In the genomic region with DNA sequence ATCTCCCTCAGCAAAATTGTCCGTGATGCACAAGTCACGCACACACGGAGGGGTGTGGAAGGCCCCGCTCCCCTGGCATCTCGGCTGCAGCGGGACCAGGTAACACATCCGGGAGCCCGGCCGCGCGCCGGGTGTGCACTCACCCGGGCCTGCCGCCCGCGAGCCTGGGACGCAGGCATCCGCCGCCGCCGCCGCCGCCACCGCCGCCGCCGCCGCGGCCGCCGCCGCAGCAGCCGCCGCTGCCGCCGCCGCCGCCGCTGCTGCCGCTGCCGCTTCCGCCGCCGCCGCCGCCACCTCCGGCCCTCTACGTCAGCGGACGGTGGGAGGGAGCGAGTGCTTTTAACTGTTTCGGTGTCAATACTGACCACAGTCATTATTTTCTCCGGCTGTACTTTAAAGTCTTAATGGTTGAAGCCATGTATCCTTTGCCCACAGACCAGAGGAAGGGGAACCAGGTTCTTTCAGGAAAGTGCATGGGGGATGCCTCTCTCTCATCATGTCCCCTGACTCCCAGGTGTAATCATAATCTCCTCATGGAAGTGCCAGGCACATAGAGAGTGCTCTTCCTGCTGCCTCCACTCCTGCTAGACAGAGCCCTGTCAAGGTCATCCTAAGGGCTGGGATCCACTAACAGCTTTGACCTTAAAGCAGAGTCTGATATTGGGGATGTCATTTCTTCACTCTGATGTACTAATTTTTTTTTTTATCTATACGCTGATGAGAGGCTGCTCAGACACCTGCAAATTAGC, we compare ENCODE assay signal across 9 cellular contexts. TPM values are rescaled to one million over a fixed set of nuclear protein-coding genes. Genes with fewer than 3 reads are reported as not detected.
DNase-seq lines count a peak whose midpoint lies in the region; ATAC-seq and TF ChIP-seq lines count a peak whose summit lies in the region.
"Had no signal": no experiment of that assay in that cellular context is flagged by ENCODE, and none has a peak within 500 bp of the region (broad histone marks: within the 10 kb centered on the region; RNA-seq: fewer than 3 reads in every experiment).

No MANE protein-coding gene starts in this region.

- H3K9ac ChIP-seq in OCI-LY1 (ENCODE audit: low read length) (peak overlapping the region; percentile 64; the same call in 1 of the 2 replicates), rectal smooth muscle tissue (ENCODE audit: low read length) (no peak overlapping the region)

- no peaks in the 10 kb centered on the region for H3K9me2 ChIP-seq in OCI-LY1 (ENCODE audit: low read depth, low read length)

- no peaks in the 10 kb centered on the region for H3K9me3 ChIP-seq in OCI-LY1 (ENCODE audit: low read length)

- peak overlapping the region; percentile 78 for H3K4me2 ChIP-seq in OCI-LY1 (ENCODE audit: low read length)

- intact Hi-C loops in left ventricle myocardium superior (cut with micrococcal nuclease) = no loop called here

- TF ChIP-seq CTCF in OCI-LY1 (IDR thresholded peaks at IDR 0.05; ENCODE audit: low read length) = no peak

- DNase-seq in NCI-H2029 (lab: John Stamatoyannopoulos, UW) (peak; percentile 2), NCI-H2029 treated with DMSO at 0.1 percent for 48 hours (lab: John Stamatoyannopoulos, UW) (no peak), left ventricle myocardium superior (peak; percentile 65), dedifferentiated amniotic fluid mesenchymal stem cell (ENCODE audit: extremely low spot score) (no peak)
- DNase-seq in activated naive CD4-positive, alpha-beta T cell treated with anti-CD3 and anti-CD28 coated beads, Interleukin-2, amount 50 U/mL, for 16 hours = peak; percentile 43

- H3K27ac ChIP-seq in OCI-LY1 (ENCODE audit: low read depth, low read length, poor library complexity, severe bottlenecking) = no peak overlapping the region
- H3K27ac ChIP-seq in rectal smooth muscle tissue (ENCODE audit: low read depth, low read length) = peak overlapping the region; percentile 49
- H3K27ac ChIP-seq: epithelial cell of prostate had no signal

- no peaks in the 10 kb centered on the region for H4K20me1 ChIP-seq in OCI-LY1 (ENCODE audit: insufficient read depth, low read length)

- peak overlapping the region; percentile 66 for H3K4me3 ChIP-seq in OCI-LY1 (ENCODE audit: low read depth, low read length, poor library complexity, severe bottlenecking)
- H3K4me3 ChIP-seq in rectal smooth muscle tissue (ENCODE audit: low read length) = peak overlapping the region; percentile 59

- no peaks in the 10 kb centered on the region for H3F3A ChIP-seq in OCI-LY1 (ENCODE audit: insufficient read depth, low read length)

- no peaks in the 10 kb centered on the region for H3K27me3 ChIP-seq in OCI-LY1 (ENCODE audit: insufficient read depth, low read length)
- no peaks in the 10 kb centered on the region for H3K27me3 ChIP-seq in rectal smooth muscle tissue (ENCODE audit: control insufficient read depth, insufficient read depth, low read length)

- H2AFZ ChIP-seq in OCI-LY1 (ENCODE audit: low read length) = peak overlapping the region; percentile 98

- no peaks in the 10 kb centered on the region for H3K79me2 ChIP-seq in OCI-LY1 (ENCODE audit: insufficient read depth, low read length)

- ATAC-seq in HG02763 (IDR thresholded peaks at IDR 0.05; ENCODE audit: unreplicated experiment) (peak; percentile 68), left ventricle myocardium superior (peak; percentile 77)

- H3K36me3 ChIP-seq in OCI-LY1 (ENCODE audit: insufficient read depth, low read length) (no peaks in the 10 kb centered on the region), rectal smooth muscle tissue (ENCODE audit: control insufficient read depth, insufficient read depth, low read length) (no peaks in the 10 kb centered on the region)

- peaks cover 8% of the 10 kb centered on the region for H3K4me1 ChIP-seq in OCI-LY1 (ENCODE audit: insufficient read depth, low read length, severe bottlenecking)
- no peaks in the 10 kb centered on the region for H3K4me1 ChIP-seq in rectal smooth muscle tissue (ENCODE audit: control insufficient read depth, insufficient read depth, low read length)

RNA-seq across cellular contexts. Expression of gene MAGEE2, which starts 38.0 kb away (rescaled TPM):
- not detected for total RNA-seq in left ventricle myocardium superior

Comparison
In these comparisons a context has a peak if more than half of its experiments do, and no peak if none do; other contexts are left out.
1. DNase-seq: peak in NCI-H2029 (single experiment), activated naive CD4-positive, alpha-beta T cell treated with anti-CD3 and anti-CD28 coated beads, Interleukin-2, amount 50 U/mL, for 16 hours (single experiment) and left ventricle myocardium superior (single experiment); none in NCI-H2029 treated with DMSO at 0.1 percent for 48 hours (single experiment) and dedifferentiated amniotic fluid mesenchymal stem cell (single experiment).